In genomic region chr21:25867041-25867440, GRCh38 we compare ENCODE assay signal across 4 cellular contexts.
"Had no signal": no experiment of that assay in that cellular context is flagged by ENCODE, and none has a peak within 500 bp of the region (broad histone marks: within the 10 kb centered on the region; RNA-seq: fewer than 3 reads in every experiment).

No MANE protein-coding gene starts in this region.

- H3K4me3 ChIP-seq: GM23248 had no signal

- H3K27ac ChIP-seq: GM23248 had no signal

- DNase-seq: GM23248, GOT3, H7, HCEC 1CT had no signal

- H2AFZ ChIP-seq: GM23248 had no signal

- H3K9ac ChIP-seq: GM23248 had no signal
